In the genomic region with DNA sequence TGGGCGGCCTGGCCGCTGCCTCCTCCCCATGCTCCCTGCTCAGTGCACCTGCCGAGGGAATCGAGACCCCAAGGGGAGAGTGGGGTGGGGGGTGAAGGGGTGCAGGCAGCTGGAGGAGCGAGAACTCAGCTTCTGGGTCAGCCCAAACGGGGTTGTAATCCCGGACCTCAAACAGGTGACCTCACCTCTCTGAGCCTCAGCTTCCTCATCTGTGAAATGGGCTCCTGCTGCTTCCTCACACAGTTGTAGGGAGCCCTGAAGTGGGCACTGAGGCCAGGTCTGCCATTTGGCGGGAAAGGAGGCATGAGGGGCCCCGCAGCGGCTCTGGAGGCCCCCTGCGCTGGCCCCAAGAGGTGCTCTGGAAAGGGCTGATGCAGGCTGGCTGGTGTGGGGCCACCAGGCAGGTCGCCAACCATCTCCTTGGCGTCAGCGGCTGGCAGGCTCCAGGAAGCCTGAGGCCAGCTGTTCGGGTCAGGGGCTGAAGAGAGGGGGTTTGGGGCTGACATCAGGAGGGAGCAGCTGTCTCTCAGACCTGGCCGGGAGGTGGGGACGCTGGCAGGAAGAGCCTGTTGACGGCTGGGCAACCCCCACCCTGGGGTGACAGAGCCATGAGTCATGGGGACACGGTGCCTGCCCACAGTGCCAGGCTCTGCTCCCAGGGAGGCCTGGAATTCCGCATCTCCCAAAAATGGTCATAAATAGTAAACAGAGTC, we compare ENCODE assay signal across 12 cellular contexts. TPM values are rescaled to one million over a fixed set of nuclear protein-coding genes. Genes with fewer than 3 reads are reported as not detected.
DNase-seq lines count a peak whose midpoint lies in the region; ATAC-seq and TF ChIP-seq lines count a peak whose summit lies in the region.
"Had no signal": no experiment of that assay in that cellular context is flagged by ENCODE, and none has a peak within 500 bp of the region (broad histone marks: within the 10 kb centered on the region; RNA-seq: fewer than 3 reads in every experiment).

No MANE protein-coding gene starts in this region.

- H3K36me3 ChIP-seq in psoas muscle (ENCODE audit: insufficient read depth in 1 of 2, low read depth in 1 of 2) (peaks cover 0 to 59% of the 10 kb centered on the region in 2 donors), mucosa of descending colon (ENCODE audit: low read depth) (no peaks in the 10 kb centered on the region)
- H3K36me3 ChIP-seq: vagina had no signal

- intact Hi-C loops in psoas muscle (cut with DNase I) (loop anchor here (2.0 to 10.0 kb wide), 3 partner anchors 239 to 285 kb away; partner anchors contain the start of gene RAMP1 (in 1 of the 2)), mucosa of descending colon (cut with DNase I, micrococcal nuclease) (no loop called here)
- intact Hi-C loops in activated T-helper 2 cell treated with anti-CD3 and anti-CD28 coated beads, Interferon-gamma antibody, Interleukin-2, Interleukin-4, amounts not matched to agents 10 μg/mL and 5 μg/mL and 100 μg/mL, durations not matched to agents 14 hours and 24 hours and 36 hours (cut with micrococcal nuclease): no loop called here

- peak overlapping the region; percentile 99 for H3K27ac ChIP-seq in psoas muscle
- H3K27ac ChIP-seq: vagina had no signal

- no peak overlapping the region for H3K4me3 Mint-ChIP-seq in activated T-cell treated with anti-CD3 and anti-CD28 coated beads, Interleukin-2, amount 50 U/mL, for 4 hours
- H3K4me3 Mint-ChIP-seq in chondrocyte (ENCODE audit: unreplicated experiment): peak overlapping the region; percentile 55
- no peak overlapping the region for H3K4me3 Mint-ChIP-seq in activated T-helper 2 cell treated with anti-CD3 and anti-CD28 coated beads, Interferon-gamma antibody, Interleukin-2, Interleukin-4, amounts not matched to agents 10 μg/mL and 5 μg/mL and 100 μg/mL, durations not matched to agents 14 hours and 24 hours and 36 hours (ENCODE audit: low read depth)
- H3K4me3 Mint-ChIP-seq: CD4-positive, alpha-beta memory T cell had no signal

- no peak; the same call in 1 of the 2 replicates for TF ChIP-seq RAD21 in Ishikawa (IDR thresholded peaks at IDR 0.05; ENCODE audit: low read depth)

- peaks cover 6% of the 10 kb centered on the region for H3K4me1 Mint-ChIP-seq in activated T-cell treated with anti-CD3 and anti-CD28 coated beads, Interleukin-2, amount 50 U/mL, for 4 hours (ENCODE audit: low read depth)
- H3K4me1 Mint-ChIP-seq in chondrocyte (ENCODE audit: low read depth): peaks cover 38% of the 10 kb centered on the region
- no peaks in the 10 kb centered on the region for H3K4me1 Mint-ChIP-seq in activated T-helper 2 cell treated with anti-CD3 and anti-CD28 coated beads, Interferon-gamma antibody, Interleukin-2, Interleukin-4, amounts not matched to agents 10 μg/mL and 5 μg/mL and 100 μg/mL, durations not matched to agents 14 hours and 24 hours and 36 hours (ENCODE audit: low read depth)

- DNase-seq in activated T-cell treated with anti-CD3 and anti-CD28 coated beads for 48 hours (ENCODE audit: low read depth) (peak; percentile 17), chondrocyte (ENCODE audit: low spot score) (no peak), psoas muscle (peak; percentile 88 to 97), NCI-H1105 treated with DMSO at 0.1 percent for 48 hours (lab: John Stamatoyannopoulos, UW) (no peak), mucosa of descending colon (no peak)
- no peak for DNase-seq in activated T-cell treated with anti-CD3 and anti-CD28 coated beads, Interleukin-2, amount 50 U/mL, for 4 hours
- no peak for DNase-seq in activated T-helper 2 cell treated with anti-CD3 and anti-CD28 coated beads, Interferon-gamma antibody, Interleukin-2, Interleukin-4, amounts not matched to agents 10 μg/mL and 5 μg/mL and 100 μg/mL, durations not matched to agents 14 hours and 24 hours and 36 hours (ENCODE audit: low spot score)

- H3K27ac Mint-ChIP-seq in chondrocyte (ENCODE audit: unreplicated experiment): peak overlapping the region; percentile 70
- H3K27ac Mint-ChIP-seq in activated T-helper 2 cell treated with anti-CD3 and anti-CD28 coated beads, Interferon-gamma antibody, Interleukin-2, Interleukin-4, amounts not matched to agents 10 μg/mL and 5 μg/mL and 100 μg/mL, durations not matched to agents 14 hours and 24 hours and 36 hours: no peak overlapping the region
- H3K27ac Mint-ChIP-seq: CD4-positive, alpha-beta memory T cell had no signal

- WGBS in psoas muscle, 3 donors: 31 to 46% (median 38%) methylated on average over 20 of the region's 20 CpGs

- H3K9me3 ChIP-seq in psoas muscle (no peaks in the 10 kb centered on the region), mucosa of descending colon (no peaks in the 10 kb centered on the region)
- H3K9me3 ChIP-seq: vagina had no signal

- no peak for TF ChIP-seq CTCF in chondrocyte (IDR thresholded peaks at IDR 0.05)
- no peak for TF ChIP-seq CTCF in psoas muscle (IDR thresholded peaks at IDR 0.05)
- TF ChIP-seq CTCF in mucosa of descending colon (IDR thresholded peaks at IDR 0.05): no peak

- no peaks in the 10 kb centered on the region for H3K36me3 Mint-ChIP-seq in activated T-cell treated with anti-CD3 and anti-CD28 coated beads, Interleukin-2, amount 50 U/mL, for 4 hours (ENCODE audit: insufficient read depth)
- peaks cover 9% of the 10 kb centered on the region for H3K36me3 Mint-ChIP-seq in chondrocyte (ENCODE audit: low read depth)
- H3K36me3 Mint-ChIP-seq in activated T-helper 2 cell treated with anti-CD3 and anti-CD28 coated beads, Interferon-gamma antibody, Interleukin-2, Interleukin-4, amounts not matched to agents 10 μg/mL and 5 μg/mL and 100 μg/mL, durations not matched to agents 14 hours and 24 hours and 36 hours (ENCODE audit: low read depth): no peaks in the 10 kb centered on the region
- H3K36me3 Mint-ChIP-seq: CD4-positive, alpha-beta memory T cell had no signal

- H3K4me1 ChIP-seq in psoas muscle (peaks cover 45% of the 10 kb centered on the region), mucosa of descending colon (ENCODE audit: low read depth) (peaks cover 18% of the 10 kb centered on the region)

- H3K27me3 Mint-ChIP-seq in activated T-cell treated with anti-CD3 and anti-CD28 coated beads, Interleukin-2, amount 50 U/mL, for 4 hours (ENCODE audit: low read depth): no peaks in the 10 kb centered on the region
- no peaks in the 10 kb centered on the region for H3K27me3 Mint-ChIP-seq in chondrocyte (ENCODE audit: low read depth)
- no peaks in the 10 kb centered on the region for H3K27me3 Mint-ChIP-seq in activated T-helper 2 cell treated with anti-CD3 and anti-CD28 coated beads, Interferon-gamma antibody, Interleukin-2, Interleukin-4, amounts not matched to agents 10 μg/mL and 5 μg/mL and 100 μg/mL, durations not matched to agents 14 hours and 24 hours and 36 hours (ENCODE audit: low read depth)
- H3K27me3 Mint-ChIP-seq: CD4-positive, alpha-beta memory T cell had no signal

- H3K4me3 ChIP-seq in psoas muscle (peak overlapping the region; percentile 83), mucosa of descending colon (no peak overlapping the region)
- H3K4me3 ChIP-seq: vagina had no signal

- TF ChIP-seq EP300 in Ishikawa (IDR thresholded peaks at IDR 0.05; ENCODE audit: borderline replicate concordance): peak; percentile 85

- ATAC-seq in activated T-cell treated with anti-CD3 and anti-CD28 coated beads, Interleukin-2, amount 50 U/mL, for 4 hours: no peak
- ATAC-seq in psoas muscle (peak; percentile 71 to 77 (median 72)), mucosa of descending colon (no peak)

- H3K9me3 Mint-ChIP-seq in activated T-cell treated with anti-CD3 and anti-CD28 coated beads, Interleukin-2, amount 50 U/mL, for 4 hours: no peaks in the 10 kb centered on the region
- no peaks in the 10 kb centered on the region for H3K9me3 Mint-ChIP-seq in chondrocyte (ENCODE audit: low read depth)
- H3K9me3 Mint-ChIP-seq in activated T-helper 2 cell treated with anti-CD3 and anti-CD28 coated beads, Interferon-gamma antibody, Interleukin-2, Interleukin-4, amounts not matched to agents 10 μg/mL and 5 μg/mL and 100 μg/mL, durations not matched to agents 14 hours and 24 hours and 36 hours: no peaks in the 10 kb centered on the region

- no peaks in the 10 kb centered on the region for H3K27me3 ChIP-seq in psoas muscle (ENCODE audit: insufficient read depth in 3 of 3, low read length in 2 of 3)
- H3K27me3 ChIP-seq: vagina had no signal

TF ChIP-seq in Ishikawa, 13 proteins besides CTCF, POLR2A, EP300 and RAD21:
- no peak for TF ChIP-seq FOXM1 (IDR thresholded peaks at IDR 0.05; ENCODE audit: borderline replicate concordance, low read depth)
- peak; percentile 72 for TF ChIP-seq TCF12 (IDR thresholded peaks at IDR 0.05; ENCODE audit: low read depth)
- no peak for TF ChIP-seq YY1 (IDR thresholded peaks at IDR 0.05; ENCODE audit: low read depth)
- peak; percentile 85 for TF ChIP-seq TEAD4 (IDR thresholded peaks at IDR 0.05)
- peak; percentile 61 for TF ChIP-seq NFIC (IDR thresholded peaks at IDR 0.05)

RNA-seq across cellular contexts. Expression of gene KLHL30, which starts 4.9 kb away (rescaled TPM):
- total RNA-seq in activated T-cell treated with anti-CD3 and anti-CD28 coated beads, Interleukin-2, amount 50 U/mL, for 4 hours: not detected
- total RNA-seq in chondrocyte (12.2 to 25.6 TPM (median 24.4 TPM) in 3 replicates), psoas muscle (100 to 1,000 TPM in 3 of 4 donors, 10 to 100 TPM in 1; 82.1 to 175 (median 153) TPM), mucosa of descending colon (1 to 10 TPM in 1 of 3 donors, under 1 TPM in 2; 0.17 to 1.1 (median 0.24) TPM)
- polyA plus RNA-seq in psoas muscle: 100 to 1,000 TPM in 1 of 3 donors, 10 to 100 TPM in 2; 67.7 to 121 (median 91.7) TPM
- not detected in 2 replicates for total RNA-seq in activated T-helper 2 cell treated with anti-CD3 and anti-CD28 coated beads, Interferon-gamma antibody, Interleukin-2, Interleukin-4, amounts not matched to agents 10 μg/mL and 5 μg/mL and 100 μg/mL, durations not matched to agents 14 hours and 24 hours and 36 hours
- total RNA-seq: CD4-positive, alpha-beta memory T cell; mononuclear cell; SK-MEL-5 had no signal
- polyA plus RNA-seq: CD4-positive, alpha-beta memory T cell had no signal

RNA-seq across cellular contexts. Expression of gene ERFE, which starts 15.4 kb away (rescaled TPM):
- total RNA-seq in activated T-cell treated with anti-CD3 and anti-CD28 coated beads, Interleukin-2, amount 50 U/mL, for 4 hours: under 1 TPM; 0.13 to 0.91 (median 0.22) TPM
- total RNA-seq in chondrocyte: 1.8 to 10.3 TPM (median 9.4 TPM) in 3 replicates
- 10 to 100 TPM in 1 of 4 donors, 1 to 10 TPM in 3; 1.8 to 18.2 (median 4.5) TPM for total RNA-seq in psoas muscle
- polyA plus RNA-seq in psoas muscle: 10 to 100 TPM in 1 of 3 donors, 1 to 10 TPM in 2; 1.4 to 15.4 (median 1.7) TPM
- 0.46 and 1.1 TPM in 2 replicates for total RNA-seq in activated T-helper 2 cell treated with anti-CD3 and anti-CD28 coated beads, Interferon-gamma antibody, Interleukin-2, Interleukin-4, amounts not matched to agents 10 μg/mL and 5 μg/mL and 100 μg/mL, durations not matched to agents 14 hours and 24 hours and 36 hours
- under 1 TPM; 0.38 to 0.58 (median 0.51) TPM for total RNA-seq in mucosa of descending colon
- total RNA-seq: CD4-positive, alpha-beta memory T cell; vagina had no signal
- polyA plus RNA-seq: CD4-positive, alpha-beta memory T cell had no signal

RNA-seq across cellular contexts. Expression of gene ESPNL, which starts 43.3 kb away (rescaled TPM):
- total RNA-seq in activated T-cell treated with anti-CD3 and anti-CD28 coated beads, Interleukin-2, amount 50 U/mL, for 4 hours: under 1 TPM; 0.08 to 0.35 (median 0.14) TPM
- total RNA-seq in chondrocyte: 0.07 to 0.17 TPM (median 0.15 TPM) in 3 replicates
- total RNA-seq in psoas muscle: under 1 TPM in 3 of 4 donors, not detected in 1; 0.17 to 0.32 (median 0.22) TPM
- polyA plus RNA-seq in psoas muscle: under 1 TPM; 0.04 to 0.14 (median 0.12) TPM
- 0.07 and 0.14 TPM in 2 replicates for total RNA-seq in activated T-helper 2 cell treated with anti-CD3 and anti-CD28 coated beads, Interferon-gamma antibody, Interleukin-2, Interleukin-4, amounts not matched to agents 10 μg/mL and 5 μg/mL and 100 μg/mL, durations not matched to agents 14 hours and 24 hours and 36 hours
- under 1 TPM; 0.23 to 0.63 (median 0.47) TPM for total RNA-seq in mucosa of descending colon
- polyA plus RNA-seq: CD4-positive, alpha-beta memory T cell had no signal

Comparison
In these comparisons a context has a peak if more than half of its experiments do, and no peak if none do; other contexts are left out.
1. DNase-seq: peak in activated T-cell treated with anti-CD3 and anti-CD28 coated beads for 48 hours (single experiment) and psoas muscle (2 of 2); none in activated T-cell treated with anti-CD3 and anti-CD28 coated beads, Interleukin-2, amount 50 U/mL, for 4 hours (single experiment), chondrocyte (single experiment), activated T-helper 2 cell treated with anti-CD3 and anti-CD28 coated beads, Interferon-gamma antibody, Interleukin-2, Interleukin-4, amounts not matched to agents 10 μg/mL and 5 μg/mL and 100 μg/mL, durations not matched to agents 14 hours and 24 hours and 36 hours (single experiment), NCI-H1105 treated with DMSO at 0.1 percent for 48 hours (single experiment) and mucosa of descending colon (0 of 3).
2. ATAC-seq: peak in psoas muscle (4 of 4); none in activated T-cell treated with anti-CD3 and anti-CD28 coated beads, Interleukin-2, amount 50 U/mL, for 4 hours (0 of 2) and mucosa of descending colon (single experiment).
3. intact Hi-C loops: an anchor here in psoas muscle (2.0 to 10.0 kb wide); none called in activated T-helper 2 cell treated with anti-CD3 and anti-CD28 coated beads, Interferon-gamma antibody, Interleukin-2, Interleukin-4, amounts not matched to agents 10 μg/mL and 5 μg/mL and 100 μg/mL, durations not matched to agents 14 hours and 24 hours and 36 hours and mucosa of descending colon.